ENCODE assay signal across 7 cellular contexts in genomic region chr6:64104051-64104450, GRCh38.
"Had no signal": no experiment of that assay in that cellular context is flagged by ENCODE, and none has a peak within 500 bp of the region (broad histone marks: within the 10 kb centered on the region; RNA-seq: fewer than 3 reads in every experiment).

No MANE protein-coding gene starts in this region.

- H3K4me3 ChIP-seq: GM23248 had no signal

- DNase-seq: GM23248, GOT3, H7, HCEC 1CT, KBM-7 had no signal

- FAIRE-seq: HTR-8/SVneo had no signal

- H3K27ac ChIP-seq: GM23248, KMS-11 had no signal
